Comparison of ENCODE assay signal across 20 cellular contexts in the genomic region with DNA sequence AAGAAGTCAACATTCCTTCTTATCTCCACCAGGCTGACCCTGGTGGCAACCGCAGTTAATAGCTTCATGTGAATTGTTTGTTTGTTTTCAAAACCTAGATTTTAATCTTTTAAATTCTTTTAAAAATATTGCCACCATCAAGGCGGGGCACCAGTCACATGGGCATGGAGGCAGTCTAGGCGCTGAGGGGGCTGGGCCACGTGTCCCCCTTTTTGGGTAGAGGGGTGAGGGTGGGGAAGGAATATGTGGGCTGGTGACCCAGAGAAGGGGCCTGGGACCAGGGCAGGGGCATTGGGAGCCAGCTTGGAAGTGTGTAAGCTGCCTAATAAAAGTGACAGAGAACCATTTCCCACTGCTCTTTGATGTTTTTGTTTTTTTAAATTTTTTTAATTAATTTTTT.
"Had no signal": no experiment of that assay in that cellular context is flagged by ENCODE, and none has a peak within 500 bp of the region (broad histone marks: within the 10 kb centered on the region; RNA-seq: fewer than 3 reads in every experiment).

No MANE protein-coding gene starts in this region.

- H3K9ac ChIP-seq: SK-N-SH had no signal

- DNase-seq: IMR-90, Karpas-422, KG1, MM.1S, NCI-H1092 treated with DMSO at 0.1 percent for 48 hours, NCI-H1436, NCI-H187, NCI-H2029, NCI-H2081 treated with DMSO at 0.1 percent for 48 hours, NCI-H2171, NCI-H226, NCI-H446, NCI-H510A, NCI-H524 treated with DMSO at 0.1 percent for 48 hours, NCI-H69, NCI-H774, PC-3, SHP77, SK-N-SH had no signal

- H3K4me2 ChIP-seq: SK-N-SH had no signal

- H3K27ac ChIP-seq: RWPE1 had no signal

- H3K9me3 ChIP-seq: SK-N-SH had no signal
